14 cellular contexts compared by ENCODE assay signal in the genomic region with DNA sequence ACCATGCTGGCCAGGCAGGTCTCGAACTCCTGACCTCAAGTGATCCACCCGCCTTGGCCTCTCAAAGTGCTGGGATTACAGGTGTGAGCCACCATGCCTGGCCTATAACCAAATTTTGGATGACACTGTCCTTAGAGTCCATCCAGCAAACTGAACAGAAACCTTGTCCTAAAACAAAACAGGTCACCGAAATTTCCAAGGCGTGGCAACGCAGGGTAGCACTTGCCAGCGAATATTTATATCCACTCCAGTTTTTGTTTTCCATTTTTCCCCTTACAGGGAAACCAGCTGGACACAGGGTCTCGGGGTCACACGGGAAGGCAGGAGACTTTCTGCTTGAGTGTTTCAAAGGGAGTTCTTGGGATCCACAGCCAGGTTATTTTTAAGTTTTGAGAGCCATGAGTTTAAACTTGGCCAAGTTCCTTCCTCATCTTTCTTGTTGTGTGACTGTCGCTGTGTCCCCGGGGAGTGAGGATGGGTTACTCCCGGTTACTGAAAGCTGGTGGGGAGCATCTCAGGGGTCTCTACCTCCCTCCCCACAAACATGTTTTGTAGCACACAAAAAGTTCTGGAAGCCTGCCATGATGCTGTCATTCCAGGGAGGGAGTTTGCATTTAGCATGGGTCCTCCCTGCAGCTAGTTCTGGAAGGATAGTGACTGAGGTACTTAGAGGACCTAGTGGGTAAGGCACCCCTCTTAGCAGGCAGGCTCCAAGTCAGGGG. TPM values are rescaled to one million over a fixed set of nuclear protein-coding genes. Genes with fewer than 3 reads are reported as not detected.
DNase-seq lines count a peak whose midpoint lies in the region; TF ChIP-seq lines count a peak whose summit lies in the region.
"Had no signal": no experiment of that assay in that cellular context is flagged by ENCODE, and none has a peak within 500 bp of the region (broad histone marks: within the 10 kb centered on the region; RNA-seq: fewer than 3 reads in every experiment).

No MANE protein-coding gene starts in this region.

- H3K9me3 ChIP-seq in mammary epithelial cell (replicated peaks; ENCODE audit: insufficient read depth, low read length) (no peaks in the 10 kb centered on the region), esophagus squamous epithelium (no peaks in the 10 kb centered on the region), muscle layer of duodenum (ENCODE audit: control insufficient read depth in 1 of 2, low read length in 2 of 2) (no peaks in the 10 kb centered on the region), vagina (no peaks in the 10 kb centered on the region), MM.1S (replicated peaks; ENCODE audit: insufficient read depth, low read length) (no peaks in the 10 kb centered on the region)

- H3K79me2 ChIP-seq in mammary epithelial cell (ENCODE audit: insufficient read depth, low read length) = peaks cover 81% of the 10 kb centered on the region
- H3K79me2 ChIP-seq in MM.1S (ENCODE audit: low read length) = peaks cover 100% of the 10 kb centered on the region

- CTCF ChIA-PET in MCF 10A (lab: Yijun Ruan, JAX) = no interaction called here
- CTCF ChIA-PET in mammary epithelial cell (lab: Charles Lee; ENCODE audit: low non-redundant PET) = no interaction called here

- WGBS in mammary epithelial cell (ENCODE audit: low coverage, missing lambda C conversion rate) = 70% methylated on average over 11 of the region's 11 CpGs
- WGBS in esophagus squamous epithelium, 2 donors = 63 to 67% methylated on average over 6 to 11 of the region's 11 CpGs

- H4K20me1 ChIP-seq in mammary epithelial cell (ENCODE audit: insufficient read depth, low read length) (no peaks in the 10 kb centered on the region), MM.1S (ENCODE audit: insufficient read depth, low read length) (peaks cover 77% of the 10 kb centered on the region)

- peaks cover 7% of the 10 kb centered on the region for H3K36me3 Mint-ChIP-seq in MCF 10A (ENCODE audit: insufficient read depth, unreplicated experiment)

- no peaks in the 10 kb centered on the region for H3K9me3 Mint-ChIP-seq in MCF 10A (ENCODE audit: unreplicated experiment)
- H3K9me3 Mint-ChIP-seq: activated naive CD8-positive, alpha-beta T cell treated with anti-CD3 and anti-CD28 coated beads for 36 hours had no signal

- H3K4me1 ChIP-seq in mammary epithelial cell (ENCODE audit: insufficient read depth, low read length) (peaks cover 35% of the 10 kb centered on the region), esophagus squamous epithelium (peaks cover 17 to 77% (median 33%) of the 10 kb centered on the region in 3 donors), muscle layer of duodenum (ENCODE audit: control insufficient read depth in 1 of 2, insufficient read depth in 2 of 2, low read length in 2 of 2) (peaks cover 7 to 62% of the 10 kb centered on the region in 2 donors), vagina (peaks cover 85% of the 10 kb centered on the region), MM.1S (ENCODE audit: low read length) (peaks cover 70% of the 10 kb centered on the region)

- no peak overlapping the region for H3K27ac ChIP-seq in mammary epithelial cell (ENCODE audit: insufficient read depth, low read depth, low read length)
- peak overlapping the region; percentile 43 to 74 (median 55) for H3K27ac ChIP-seq in esophagus squamous epithelium
- peak overlapping the region; percentile 27 for H3K27ac ChIP-seq in muscle layer of duodenum (ENCODE audit: low read length)
- peak overlapping the region; percentile 59 for H3K27ac ChIP-seq in vagina
- H3K27ac ChIP-seq in MM.1S (ENCODE audit: low read length) = no peak overlapping the region

- dilution Hi-C loops in mammary epithelial cell (cut with HindIII; ENCODE audit: low sequenced_read_pairs) = no loop called here

- no peak for TF ChIP-seq CTCF in MCF 10A (IDR thresholded peaks at IDR 0.05; ENCODE audit: unreplicated experiment)
- TF ChIP-seq CTCF in mammary epithelial cell (conservative IDR thresholded peaks at IDR 0.05 in 1 of 2, IDR thresholded peaks at IDR 0.05 in 1 of 2; ENCODE audit: extremely low read depth in 1 of 2, insufficient read depth in 1 of 2, low read depth in 1 of 2, low read length in 2 of 2) = no peak
- no peak for TF ChIP-seq CTCF in esophagus squamous epithelium (IDR thresholded peaks at IDR 0.05)
- TF ChIP-seq CTCF in vagina (IDR thresholded peaks at IDR 0.05) = no peak
- TF ChIP-seq CTCF in MM.1S (IDR thresholded peaks at IDR 0.05; ENCODE audit: low read length) = no peak

- H3K4me2 ChIP-seq in mammary epithelial cell (ENCODE audit: insufficient read depth, low read depth, low read length) (no peak overlapping the region), MM.1S (ENCODE audit: low read depth, low read length) (no peak overlapping the region)

- intact Hi-C loops in MCF 10A (cut with micrococcal nuclease) = no loop called here
- intact Hi-C loops in mammary epithelial cell (cut with micrococcal nuclease) = no loop called here
- intact Hi-C loops in esophagus squamous epithelium (cut with DNase I) = no loop called here
- intact Hi-C loops in vagina (cut with DNase I) = no loop called here

- TF ChIP-seq POLR2A in esophagus squamous epithelium (IDR thresholded peaks at IDR 0.05) (no peak), vagina (IDR thresholded peaks at IDR 0.05) (no peak)

- no peak overlapping the region for H2AFZ ChIP-seq in mammary epithelial cell (ENCODE audit: low read depth, low read length)
- H2AFZ ChIP-seq in MM.1S (ENCODE audit: low read length) = no peak overlapping the region

- H3K36me3 ChIP-seq in mammary epithelial cell (ENCODE audit: insufficient read depth, low read length) (peaks cover 2% of the 10 kb centered on the region), esophagus squamous epithelium (peaks cover 0 to 30% (median 0%) of the 10 kb centered on the region in 3 donors), muscle layer of duodenum (ENCODE audit: control insufficient read depth in 1 of 2, insufficient read depth in 2 of 2, low read length in 2 of 2) (peaks cover 0 to 16% of the 10 kb centered on the region in 2 donors), vagina (no peaks in the 10 kb centered on the region), MM.1S (replicated peaks; ENCODE audit: insufficient read depth, low read length) (peaks cover 14% of the 10 kb centered on the region; the same call in 1 of the 2 replicates)

- in situ Hi-C loops in mammary epithelial cell (cut with MboI; ENCODE audit: low sequenced_read_pairs in 2 of 2) = no loop called here

- no TSS peak for BruUV-seq in MCF 10A (replicated peaks; lab: Mats Ljungman, UMichigan)
- BruUV-seq in mammary epithelial cell (replicated peaks; lab: Mats Ljungman, UMichigan) = no TSS peak

- peak overlapping the region; percentile 19 for H3K27ac Mint-ChIP-seq in MCF 10A (ENCODE audit: low read depth, unreplicated experiment)
- H3K27ac Mint-ChIP-seq: activated naive CD8-positive, alpha-beta T cell treated with anti-CD3 and anti-CD28 coated beads for 36 hours had no signal

- no peaks in the 10 kb centered on the region for H3K27me3 Mint-ChIP-seq in MCF 10A (ENCODE audit: insufficient read depth, unreplicated experiment)
- H3K27me3 Mint-ChIP-seq: activated naive CD8-positive, alpha-beta T cell treated with anti-CD3 and anti-CD28 coated beads for 36 hours had no signal

- peaks cover 15% of the 10 kb centered on the region for H3K4me1 Mint-ChIP-seq in MCF 10A (ENCODE audit: insufficient read depth, unreplicated experiment)

- no peak for DNase-seq in MCF 10A (ENCODE audit: unreplicated experiment)
- no peak for DNase-seq in mammary epithelial cell
- DNase-seq in esophagus squamous epithelium (lab: John Stamatoyannopoulos, UW) = no peak
- DNase-seq in vagina (ENCODE audit: extremely low spot score in 2 of 2) = no peak
- no peak for DNase-seq in MM.1S
- DNase-seq in NCI-H1694 treated with DMSO at 0.1 percent for 48 hours (lab: John Stamatoyannopoulos, UW) = no peak
- no peak for DNase-seq in NCI-H748 treated with DMSO at 0.1 percent for 48 hours (lab: John Stamatoyannopoulos, UW)
- DNase-seq: 8988T; activated naive CD8-positive, alpha-beta T cell treated with anti-CD3 and anti-CD28 coated beads for 36 hours; DMS153; NCI-H1092 treated with DMSO at 0.1 percent for 48 hours; stimulated activated CD4-positive, alpha-beta T cell treated with anti-CD3 and anti-CD28 coated beads, Interleukin-1b, Interleukin-23, amount 100 ng/mL, for 48 hours; stimulated activated naive CD4-positive, alpha-beta T cell treated with Interleukin-2 at 50 U/mL for 16 hours had no signal

- H3K4me3 Mint-ChIP-seq in MCF 10A (ENCODE audit: unreplicated experiment) = no peak overlapping the region
- H3K4me3 Mint-ChIP-seq: activated naive CD8-positive, alpha-beta T cell treated with anti-CD3 and anti-CD28 coated beads for 36 hours had no signal

- H3K9me2 ChIP-seq in MM.1S (replicated peaks; ENCODE audit: insufficient read depth, low read length) = no peaks in the 10 kb centered on the region

- H3K9ac ChIP-seq in mammary epithelial cell (ENCODE audit: insufficient read depth, low read length) (no peak overlapping the region), MM.1S (ENCODE audit: low read length) (no peak overlapping the region)

- H3F3A ChIP-seq in MM.1S (ENCODE audit: insufficient read depth, low read length) = peaks cover 39% of the 10 kb centered on the region

- no peaks in the 10 kb centered on the region for H3K27me3 ChIP-seq in mammary epithelial cell (ENCODE audit: insufficient read depth, low read length)
- H3K27me3 ChIP-seq in esophagus squamous epithelium = no peaks in the 10 kb centered on the region
- no peaks in the 10 kb centered on the region for H3K27me3 ChIP-seq in muscle layer of duodenum (ENCODE audit: low read depth, low read length)
- no peaks in the 10 kb centered on the region for H3K27me3 ChIP-seq in vagina
- H3K27me3 ChIP-seq in MM.1S (replicated peaks; ENCODE audit: insufficient read depth, low read length) = no peaks in the 10 kb centered on the region

- POLR2A ChIA-PET in MCF 10A (lab: Yijun Ruan, JAX) = no interaction called here

- H3K4me3 ChIP-seq in mammary epithelial cell (replicated peaks in 1 of 3; ENCODE audit: insufficient read depth in 1 of 3, low read depth in 2 of 3, low read length in 3 of 3) = no peak overlapping the region
- H3K4me3 ChIP-seq in esophagus squamous epithelium = no peak overlapping the region
- peak overlapping the region in 1 of 2 donors; percentile 9 for H3K4me3 ChIP-seq in muscle layer of duodenum (ENCODE audit: low read depth in 1 of 2, low read length in 2 of 2)
- H3K4me3 ChIP-seq in vagina = peak overlapping the region in 1 of 2 donors; percentile 17
- no peak overlapping the region for H3K4me3 ChIP-seq in MM.1S (ENCODE audit: low read length)

RNA-seq across cellular contexts. Expression of gene LIMD1, which starts 12.6 kb away (rescaled TPM):
- total RNA-seq in MCF 10A (2022) (25.4 and 28.2 TPM in 2 replicates), mammary epithelial cell (10 to 100 TPM; 15.7 to 21.7 TPM), esophagus squamous epithelium (10 to 100 TPM in 2 of 4 donors, 1 to 10 TPM in 2; 8.5 to 18.9 (median 11.3) TPM), vagina (16.2 TPM)
- polyA plus RNA-seq in mammary epithelial cell = 8.1 TPM
- polyA minus RNA-seq in mammary epithelial cell = 86.4 TPM

Comparison
In these comparisons a context has a peak if more than half of its experiments do, and no peak if none do; other contexts are left out.
1. H3K27ac ChIP-seq: peak in esophagus squamous epithelium (4 of 4), muscle layer of duodenum (single experiment) and vagina (single experiment); none in mammary epithelial cell (single experiment) and MM.1S (single experiment).